In genomic region chr5:112921833-112922817, GRCh38 we compare ENCODE assay signal across 1 cellular context.
TF ChIP-seq lines count a peak whose summit lies in the region.

Gene REEP5 (minus strand): TSS chr5:112922227. CDS start chr5:112922190, 37 bp downstream.

TF ChIP-seq in HEK293, 187 proteins besides CTCF, POLR2A, EP300 and RAD21 (continued from another document and continues in another):
- TF ChIP-seq ZNF610 (tag by site-specific recombination; IDR thresholded peaks at IDR 0.05; ENCODE audit: borderline replicate concordance), result peak; percentile 80; the same call in 1 of the 2 replicates
- no peak for TF ChIP-seq ZNF555 (tag by site-specific recombination; conservative IDR thresholded peaks at IDR 0.05)
- no peak for TF ChIP-seq ZNF211 (tag by site-specific recombination; IDR thresholded peaks at IDR 0.05; ENCODE audit: low read depth)
- TF ChIP-seq ZNF426 (tag by site-specific recombination; IDR thresholded peaks at IDR 0.05), result no peak
- peak; percentile 98 for TF ChIP-seq SCRT2 (tag by site-specific recombination; IDR thresholded peaks at IDR 0.05)
- 0 out of 2 replicates have a peak, but pooled peaks have one; percentile 17 for TF ChIP-seq ZNF596 (tag by site-specific recombination; IDR thresholded peaks at IDR 0.05)
- peak; percentile 43; the same call in 1 of the 2 replicates for TF ChIP-seq ZNF394 (tag by site-specific recombination; IDR thresholded peaks at IDR 0.05; ENCODE audit: borderline replicate concordance)
- TF ChIP-seq SP2 (tag by site-specific recombination; IDR thresholded peaks at IDR 0.05), result peak; percentile 33; the same call in 1 of the 2 replicates
- TF ChIP-seq ZBTB17 (tag by site-specific recombination; IDR thresholded peaks at IDR 0.05), result peak; percentile 45
- no peak for TF ChIP-seq ZNF645 (tag by site-specific recombination; IDR thresholded peaks at IDR 0.05)
- TF ChIP-seq REPIN1 (tag by site-specific recombination; IDR thresholded peaks at IDR 0.05; ENCODE audit: low read depth), result no peak
- TF ChIP-seq ZNF558 (tag by site-specific recombination; IDR thresholded peaks at IDR 0.05), result no peak
- peak; percentile 84; the same call in 1 of the 2 replicates for TF ChIP-seq HOXC10 (CRISPR knock-in tag; IDR thresholded peaks at IDR 0.05)
- TF ChIP-seq KLF7 (tag by site-specific recombination; IDR thresholded peaks at IDR 0.05; ENCODE audit: borderline replicate concordance), result no peak
- no peak for TF ChIP-seq TCF7L2 (IDR thresholded peaks at IDR 0.05; ENCODE audit: borderline replicate concordance, low read depth, low read length)
- TF ChIP-seq ZNF792 (tag by site-specific recombination; IDR thresholded peaks at IDR 0.05), result no peak
- TF ChIP-seq ZNF510 (tag by site-specific recombination; IDR thresholded peaks at IDR 0.05; ENCODE audit: insufficient replicate concordance), result no peak
- peak; percentile 85; the same call in 1 of the 2 replicates for TF ChIP-seq ZBTB8A (tag by site-specific recombination; IDR thresholded peaks at IDR 0.05)
- peak; percentile 32; the same call in 1 of the 2 replicates for TF ChIP-seq FEZF1 (tag by site-specific recombination; IDR thresholded peaks at IDR 0.05)
- TF ChIP-seq MZF1 (tag by site-specific recombination; IDR thresholded peaks at IDR 0.05; ENCODE audit: borderline replicate concordance), result no peak
- TF ChIP-seq ZNF214 (tag by site-specific recombination; IDR thresholded peaks at IDR 0.05; ENCODE audit: borderline replicate concordance), result no peak
- TF ChIP-seq ZNF670 (tag by site-specific recombination; IDR thresholded peaks at IDR 0.05; ENCODE audit: low read depth), result no peak
- peak; percentile 20; the same call in 1 of the 2 replicates for TF ChIP-seq ZNF146 (tag by site-specific recombination; IDR thresholded peaks at IDR 0.05)
- TF ChIP-seq ZNF654 (tag by site-specific recombination; IDR thresholded peaks at IDR 0.05; ENCODE audit: low read depth), result peak; percentile 12; the same call in 1 of the 2 replicates
- TF ChIP-seq ZNF223 (tag by site-specific recombination; IDR thresholded peaks at IDR 0.05), result no peak
- no peak for TF ChIP-seq KLF1 (tag by site-specific recombination; IDR thresholded peaks at IDR 0.05)
- no peak for TF ChIP-seq ZNF133 (tag by site-specific recombination; IDR thresholded peaks at IDR 0.05)
- TF ChIP-seq GLIS1 (tag by site-specific recombination; IDR thresholded peaks at IDR 0.05), result no peak
- TF ChIP-seq ZNF19 (tag by site-specific recombination; IDR thresholded peaks at IDR 0.05; ENCODE audit: low read depth), result no peak
- no peak for TF ChIP-seq ZNF114 (tag by site-specific recombination; IDR thresholded peaks at IDR 0.05)
- TF ChIP-seq SETDB1 (IDR thresholded peaks at IDR 0.05; ENCODE audit: insufficient read length, low read length), result no peak
- TF ChIP-seq ZNF843 (tag by site-specific recombination; IDR thresholded peaks at IDR 0.05), result peak; percentile 51; the same call in 1 of the 2 replicates
- peak; percentile 84 for TF ChIP-seq PBX3 (CRISPR knock-in tag; IDR thresholded peaks at IDR 0.05)
- TF ChIP-seq ZNF155 (tag by site-specific recombination; IDR thresholded peaks at IDR 0.05), result no peak
- TF ChIP-seq ZEB2 (tag by site-specific recombination; IDR thresholded peaks at IDR 0.05), result no peak
- TF ChIP-seq ZNF785 (tag by site-specific recombination; IDR thresholded peaks at IDR 0.05), result peak; percentile 32; the same call in 1 of the 2 replicates
- no peak for TF ChIP-seq ZNF623 (tag by site-specific recombination; IDR thresholded peaks at IDR 0.05)
- peak; percentile 86 for TF ChIP-seq SCRT1 (tag by site-specific recombination; IDR thresholded peaks at IDR 0.05; ENCODE audit: borderline replicate concordance)
- TF ChIP-seq ZNF26 (tag by site-specific recombination; IDR thresholded peaks at IDR 0.05), result no peak
- no peak for TF ChIP-seq ZNF175 (tag by site-specific recombination; IDR thresholded peaks at IDR 0.05)
- TF ChIP-seq ZNF791 (tag by site-specific recombination; IDR thresholded peaks at IDR 0.05), result no peak
- no peak for TF ChIP-seq ZNF423 (tag by site-specific recombination; IDR thresholded peaks at IDR 0.05)
- TF ChIP-seq ZXDB (tag by site-specific recombination; IDR thresholded peaks at IDR 0.05), result peak; percentile 48
- TF ChIP-seq ZNF600 (tag by site-specific recombination; IDR thresholded peaks at IDR 0.05), result peak; percentile 74; the same call in 1 of the 2 replicates
- TF ChIP-seq ZNF529 (tag by site-specific recombination; IDR thresholded peaks at IDR 0.05; ENCODE audit: insufficient replicate concordance), result no peak
- TF ChIP-seq ZBTB11 (tag by site-specific recombination; conservative IDR thresholded peaks at IDR 0.05; ENCODE audit: low read depth), result peak; percentile 83
- TF ChIP-seq ZNF518A (tag by site-specific recombination; conservative IDR thresholded peaks at IDR 0.05; ENCODE audit: low read depth), result no peak
- no peak for TF ChIP-seq ZNF148 (tag by site-specific recombination; IDR thresholded peaks at IDR 0.05; ENCODE audit: borderline replicate concordance)
- no peak for TF ChIP-seq MEIS1 (CRISPR knock-in tag; IDR thresholded peaks at IDR 0.05; ENCODE audit: borderline replicate concordance)
- no peak for TF ChIP-seq BCL11B (tag by site-specific recombination; IDR thresholded peaks at IDR 0.05; ENCODE audit: low read depth)
- TF ChIP-seq ZNF621 (tag by site-specific recombination; IDR thresholded peaks at IDR 0.05), result no peak
- TF ChIP-seq HOXD13 (CRISPR knock-in tag; IDR thresholded peaks at IDR 0.05; ENCODE audit: borderline replicate concordance), result no peak
- TF ChIP-seq ZNF132 (tag by site-specific recombination; IDR thresholded peaks at IDR 0.05; ENCODE audit: borderline replicate concordance), result no peak
- no peak for TF ChIP-seq ZFP69B (tag by site-specific recombination; IDR thresholded peaks at IDR 0.05)
- peak; percentile 73; the same call in 1 of the 2 replicates for TF ChIP-seq ZNF660 (tag by site-specific recombination; IDR thresholded peaks at IDR 0.05)
- peak; percentile 79 for TF ChIP-seq ZFP37 (tag by site-specific recombination; IDR thresholded peaks at IDR 0.05)
- TF ChIP-seq KLF9 (tag by site-specific recombination; IDR thresholded peaks at IDR 0.05; ENCODE audit: low read depth), result no peak; the same call in 1 of the 2 replicates
